10 cellular contexts compared by ENCODE assay signal in the genomic region with DNA sequence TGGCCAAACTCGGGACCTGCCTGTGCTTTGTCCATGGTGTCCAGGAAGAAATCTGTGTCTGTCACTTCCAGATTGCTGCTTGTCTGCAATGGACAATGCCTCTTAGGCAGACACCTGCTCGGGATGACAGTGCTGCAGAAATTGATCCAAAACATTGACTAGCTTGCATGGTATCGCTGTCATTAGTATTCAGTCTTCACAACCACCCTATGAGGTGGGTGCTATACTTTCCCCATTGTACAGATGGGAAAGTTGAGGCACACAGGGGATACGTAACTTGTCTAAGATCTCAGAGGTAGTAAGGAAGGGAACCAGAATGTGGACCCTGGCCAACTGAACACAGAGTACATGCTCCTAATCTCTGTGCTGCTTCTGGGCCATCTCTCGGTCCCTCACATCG.
DNase-seq lines count a peak whose midpoint lies in the region; ATAC-seq and TF ChIP-seq lines count a peak whose summit lies in the region.
"Had no signal": no experiment of that assay in that cellular context is flagged by ENCODE, and none has a peak within 500 bp of the region (broad histone marks: within the 10 kb centered on the region; RNA-seq: fewer than 3 reads in every experiment).

No MANE protein-coding gene starts in this region.

- H3K9me3 ChIP-seq in CD8-positive, alpha-beta memory T cell (ENCODE audit: low read length), result no peaks in the 10 kb centered on the region
- no peaks in the 10 kb centered on the region for H3K9me3 ChIP-seq in liver (ENCODE audit: control insufficient read depth in 4 of 4, low read length in 3 of 4)

- H3K27ac Mint-ChIP-seq in CD8-positive, alpha-beta memory T cell, result peak overlapping the region; percentile 81 to 95 (median 90)
- peak overlapping the region; percentile 68 for H3K27ac Mint-ChIP-seq in stimulated activated memory B cell treated with anti-CD40 and anti-IgM and Interleukin-4, amounts not matched to agents 10 μg/mL and 1 μg/mL and 100 μg/mL, for 72 hours

- H3K27me3 ChIP-seq in CD8-positive, alpha-beta memory T cell (ENCODE audit: insufficient read depth, low read length, poor library complexity, severe bottlenecking), result no peaks in the 10 kb centered on the region
- H3K27me3 ChIP-seq in liver (ENCODE audit: control insufficient read depth in 4 of 4, insufficient read depth in 4 of 4, low read length in 3 of 4), result no peaks in the 10 kb centered on the region

- CTCF ChIA-PET in CD8-positive, alpha-beta memory T cell (lab: Charles Lee), result interaction anchor here (0.8 to 1.1 kb wide), 3 partner anchors 9 to 31 kb away, joined by 3 read pairs; no protein-coding TSS in a partner anchor
- CTCF ChIA-PET in RWPE1 (lab: Yijun Ruan, JAX), result interaction anchor here (0.6 to 0.7 kb wide), 2 partner anchors 32 to 180 kb away, joined by 3 read pairs; no protein-coding TSS in a partner anchor

- H3K9ac ChIP-seq in liver (ENCODE audit: low read depth in 1 of 2, low read length in 2 of 2), result no peak overlapping the region

- WGBS in liver, result 89% methylated on average over 6 of the region's 6 CpGs

- no peak for DNase-seq in CD8-positive, alpha-beta memory T cell
- DNase-seq in RWPE1 (ENCODE audit: low spot score), result no peak
- no peak for DNase-seq in NCI-H748 (lab: John Stamatoyannopoulos, UW; ENCODE audit: unreplicated experiment)
- DNase-seq: foreskin fibroblast, OCI-M1 had no signal

- H3K4me3 ChIP-seq in CD8-positive, alpha-beta memory T cell (ENCODE audit: low read length), result peak overlapping the region; percentile 4
- no peak overlapping the region for H3K4me3 ChIP-seq in liver (ENCODE audit: low read depth in 1 of 3, low read length in 3 of 3)

- peak overlapping the region in 4 of 7 donors; percentile 70 to 83 (median 76) for H3K4me3 Mint-ChIP-seq in CD8-positive, alpha-beta memory T cell
- no peak overlapping the region for H3K4me3 Mint-ChIP-seq in stimulated activated memory B cell treated with anti-CD40 and anti-IgM and Interleukin-4, amounts not matched to agents 10 μg/mL and 1 μg/mL and 100 μg/mL, for 72 hours

- TF ChIP-seq CTCF in VCaP (conservative IDR thresholded peaks at IDR 0.05), result no peak
- no peak for TF ChIP-seq CTCF in liver (IDR thresholded peaks at IDR 0.05; ENCODE audit: low read depth, low read length, missing input control)
- TF ChIP-seq CTCF in RWPE1 (conservative IDR thresholded peaks at IDR 0.05; ENCODE audit: low read depth), result no peak

- H3K27ac ChIP-seq in CD8-positive, alpha-beta memory T cell (ENCODE audit: low read depth, low read length), result no peak overlapping the region
- H3K27ac ChIP-seq in VCaP, result peak overlapping the region; percentile 96
- peak overlapping the region; percentile 69 to 85 for H3K27ac ChIP-seq in liver (ENCODE audit: low read depth in 1 of 2, low read length in 2 of 2)
- H3K27ac ChIP-seq in RWPE1, result no peak overlapping the region

- TF ChIP-seq RAD21 in liver (IDR thresholded peaks at IDR 0.05), result no peak

- H3K27me3 Mint-ChIP-seq in CD8-positive, alpha-beta memory T cell, result no peaks in the 10 kb centered on the region
- no peaks in the 10 kb centered on the region for H3K27me3 Mint-ChIP-seq in stimulated activated memory B cell treated with anti-CD40 and anti-IgM and Interleukin-4, amounts not matched to agents 10 μg/mL and 1 μg/mL and 100 μg/mL, for 72 hours

- no peaks in the 10 kb centered on the region for H3K9me3 Mint-ChIP-seq in CD8-positive, alpha-beta memory T cell
- no peaks in the 10 kb centered on the region for H3K9me3 Mint-ChIP-seq in stimulated activated memory B cell treated with anti-CD40 and anti-IgM and Interleukin-4, amounts not matched to agents 10 μg/mL and 1 μg/mL and 100 μg/mL, for 72 hours
- H3K9me3 Mint-ChIP-seq: activated T-cell treated with anti-CD3 and anti-CD28 coated beads, Interleukin-2, amount 50 U/mL, for 4 hours had no signal

- no peak for ATAC-seq in stimulated activated memory B cell treated with anti-CD40 and anti-IgM and Interleukin-4, amounts not matched to agents 10 μg/mL and 1 μg/mL and 100 μg/mL, for 72 hours
- no peak for ATAC-seq in HG03025 (IDR thresholded peaks at IDR 0.05; ENCODE audit: low FRiP score, unreplicated experiment)

- H3K4me1 ChIP-seq in CD8-positive, alpha-beta memory T cell (ENCODE audit: insufficient read depth, low read length), result peaks cover 79% of the 10 kb centered on the region
- peaks cover 21 to 48% (median 38%) of the 10 kb centered on the region in 4 donors for H3K4me1 ChIP-seq in liver (ENCODE audit: control insufficient read depth in 4 of 4, insufficient read depth in 4 of 4, low read length in 3 of 4)

- no peaks in the 10 kb centered on the region for H3K36me3 ChIP-seq in CD8-positive, alpha-beta memory T cell (ENCODE audit: insufficient read depth, low read length)
- H3K36me3 ChIP-seq in liver (ENCODE audit: control insufficient read depth in 4 of 4, insufficient read depth in 3 of 4, low read depth in 1 of 4, low read length in 3 of 4), result no peaks in the 10 kb centered on the region

- peaks cover 70 to 81% (median 78%) of the 10 kb centered on the region in 3 donors for H3K4me1 Mint-ChIP-seq in CD8-positive, alpha-beta memory T cell
- H3K4me1 Mint-ChIP-seq in stimulated activated memory B cell treated with anti-CD40 and anti-IgM and Interleukin-4, amounts not matched to agents 10 μg/mL and 1 μg/mL and 100 μg/mL, for 72 hours, result peaks cover 44% of the 10 kb centered on the region

- peaks cover 3 to 16% (median 5%) of the 10 kb centered on the region in 3 donors for H3K36me3 Mint-ChIP-seq in CD8-positive, alpha-beta memory T cell
- peaks cover 49% of the 10 kb centered on the region for H3K36me3 Mint-ChIP-seq in stimulated activated memory B cell treated with anti-CD40 and anti-IgM and Interleukin-4, amounts not matched to agents 10 μg/mL and 1 μg/mL and 100 μg/mL, for 72 hours

- POLR2A ChIA-PET in CD8-positive, alpha-beta memory T cell (lab: Charles Lee), result interaction anchor here (1.3 kb wide), 1 partner anchor 31 kb away, joined by 6 read pairs; no protein-coding TSS in a partner anchor
- POLR2A ChIA-PET in RWPE1 (lab: Yijun Ruan, JAX; ENCODE audit: low non-redundant PET), result no interaction called here

TF ChIP-seq in liver, 16 proteins besides CTCF, POLR2A, EP300 and RAD21 (continues in another document):
- TF ChIP-seq RXRA (IDR thresholded peaks at IDR 0.05), result no peak
- TF ChIP-seq, protein P1, sequence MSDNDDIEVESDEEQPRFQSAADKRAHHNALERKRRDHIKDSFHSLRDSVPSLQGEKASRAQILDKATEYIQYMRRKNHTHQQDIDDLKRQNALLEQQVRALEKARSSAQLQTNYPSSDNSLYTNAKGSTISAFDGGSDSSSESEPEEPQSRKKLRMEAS (IDR thresholded peaks at IDR 0.05), result no peak
- TF ChIP-seq TAF1 (conservative IDR thresholded peaks at IDR 0.05), result no peak
- TF ChIP-seq FOXA2 (IDR thresholded peaks at IDR 0.05), result no peak
- no peak for TF ChIP-seq FOXA1 (IDR thresholded peaks at IDR 0.05)
- TF ChIP-seq JUND (IDR thresholded peaks at IDR 0.05), result no peak
- no peak for TF ChIP-seq YY1 (IDR thresholded peaks at IDR 0.05)
- TF ChIP-seq, protein P2, sequence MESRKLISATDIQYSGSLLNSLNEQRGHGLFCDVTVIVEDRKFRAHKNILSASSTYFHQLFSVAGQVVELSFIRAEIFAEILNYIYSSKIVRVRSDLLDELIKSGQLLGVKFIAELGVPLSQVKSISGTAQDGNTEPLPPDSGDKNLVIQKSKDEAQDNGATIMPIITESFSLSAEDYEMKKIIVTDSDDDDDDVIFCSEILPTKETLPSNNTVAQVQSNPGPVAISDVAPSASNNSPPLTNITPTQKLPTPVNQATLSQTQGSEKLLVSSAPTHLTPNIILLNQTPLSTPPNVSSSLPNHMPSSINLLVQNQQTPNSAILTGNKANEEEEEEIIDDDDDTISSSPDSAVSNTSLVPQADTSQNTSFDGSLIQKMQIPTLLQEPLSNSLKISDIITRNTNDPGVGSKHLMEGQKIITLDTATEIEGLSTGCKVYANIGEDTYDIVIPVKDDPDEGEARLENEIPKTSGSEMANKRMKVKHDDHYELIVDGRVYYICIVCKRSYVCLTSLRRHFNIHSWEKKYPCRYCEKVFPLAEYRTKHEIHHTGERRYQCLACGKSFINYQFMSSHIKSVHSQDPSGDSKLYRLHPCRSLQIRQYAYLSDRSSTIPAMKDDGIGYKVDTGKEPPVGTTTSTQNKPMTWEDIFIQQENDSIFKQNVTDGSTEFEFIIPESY (IDR thresholded peaks at IDR 0.05), result no peak
- no peak for TF ChIP-seq SP1 (IDR thresholded peaks at IDR 0.05)
- no peak for TF ChIP-seq GABPA (IDR thresholded peaks at IDR 0.05 in 1 of 2, conservative IDR thresholded peaks at IDR 0.05 in 1 of 2)
- TF ChIP-seq, protein P3, sequence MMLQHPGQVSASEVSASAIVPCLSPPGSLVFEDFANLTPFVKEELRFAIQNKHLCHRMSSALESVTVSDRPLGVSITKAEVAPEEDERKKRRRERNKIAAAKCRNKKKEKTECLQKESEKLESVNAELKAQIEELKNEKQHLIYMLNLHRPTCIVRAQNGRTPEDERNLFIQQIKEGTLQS (IDR thresholded peaks at IDR 0.05), result no peak
- no peak for TF ChIP-seq EGR1 (IDR thresholded peaks at IDR 0.05; ENCODE audit: low read depth in 2 of 2)
- TF ChIP-seq, protein P4, sequence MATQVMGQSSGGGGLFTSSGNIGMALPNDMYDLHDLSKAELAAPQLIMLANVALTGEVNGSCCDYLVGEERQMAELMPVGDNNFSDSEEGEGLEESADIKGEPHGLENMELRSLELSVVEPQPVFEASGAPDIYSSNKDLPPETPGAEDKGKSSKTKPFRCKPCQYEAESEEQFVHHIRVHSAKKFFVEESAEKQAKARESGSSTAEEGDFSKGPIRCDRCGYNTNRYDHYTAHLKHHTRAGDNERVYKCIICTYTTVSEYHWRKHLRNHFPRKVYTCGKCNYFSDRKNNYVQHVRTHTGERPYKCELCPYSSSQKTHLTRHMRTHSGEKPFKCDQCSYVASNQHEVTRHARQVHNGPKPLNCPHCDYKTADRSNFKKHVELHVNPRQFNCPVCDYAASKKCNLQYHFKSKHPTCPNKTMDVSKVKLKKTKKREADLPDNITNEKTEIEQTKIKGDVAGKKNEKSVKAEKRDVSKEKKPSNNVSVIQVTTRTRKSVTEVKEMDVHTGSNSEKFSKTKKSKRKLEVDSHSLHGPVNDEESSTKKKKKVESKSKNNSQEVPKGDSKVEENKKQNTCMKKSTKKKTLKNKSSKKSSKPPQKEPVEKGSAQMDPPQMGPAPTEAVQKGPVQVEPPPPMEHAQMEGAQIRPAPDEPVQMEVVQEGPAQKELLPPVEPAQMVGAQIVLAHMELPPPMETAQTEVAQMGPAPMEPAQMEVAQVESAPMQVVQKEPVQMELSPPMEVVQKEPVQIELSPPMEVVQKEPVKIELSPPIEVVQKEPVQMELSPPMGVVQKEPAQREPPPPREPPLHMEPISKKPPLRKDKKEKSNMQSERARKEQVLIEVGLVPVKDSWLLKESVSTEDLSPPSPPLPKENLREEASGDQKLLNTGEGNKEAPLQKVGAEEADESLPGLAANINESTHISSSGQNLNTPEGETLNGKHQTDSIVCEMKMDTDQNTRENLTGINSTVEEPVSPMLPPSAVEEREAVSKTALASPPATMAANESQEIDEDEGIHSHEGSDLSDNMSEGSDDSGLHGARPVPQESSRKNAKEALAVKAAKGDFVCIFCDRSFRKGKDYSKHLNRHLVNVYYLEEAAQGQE (IDR thresholded peaks at IDR 0.05), result no peak
- TF ChIP-seq NR2F2 (IDR thresholded peaks at IDR 0.05), result no peak
- TF ChIP-seq HNF4G (IDR thresholded peaks at IDR 0.05), result no peak

Comparison
In these comparisons a context has a peak if more than half of its experiments do, and no peak if none do; other contexts are left out.
1. H3K27ac ChIP-seq: peak in VCaP (single experiment) and liver (2 of 2); none in CD8-positive, alpha-beta memory T cell (single experiment) and RWPE1 (single experiment).